In genomic region chr12:57146925-57147640, GRCh38 we compare ENCODE assay signal across 1 cellular context.
TF ChIP-seq lines count a peak whose summit lies in the region.

LRP1-AS (minus strand) TSS chr12:57147619.

TF ChIP-seq in HepG2, 621 proteins besides CTCF, POLR2A, EP300 and RAD21 (continued from another document and continues in another):
- TF ChIP-seq, protein P1, sequence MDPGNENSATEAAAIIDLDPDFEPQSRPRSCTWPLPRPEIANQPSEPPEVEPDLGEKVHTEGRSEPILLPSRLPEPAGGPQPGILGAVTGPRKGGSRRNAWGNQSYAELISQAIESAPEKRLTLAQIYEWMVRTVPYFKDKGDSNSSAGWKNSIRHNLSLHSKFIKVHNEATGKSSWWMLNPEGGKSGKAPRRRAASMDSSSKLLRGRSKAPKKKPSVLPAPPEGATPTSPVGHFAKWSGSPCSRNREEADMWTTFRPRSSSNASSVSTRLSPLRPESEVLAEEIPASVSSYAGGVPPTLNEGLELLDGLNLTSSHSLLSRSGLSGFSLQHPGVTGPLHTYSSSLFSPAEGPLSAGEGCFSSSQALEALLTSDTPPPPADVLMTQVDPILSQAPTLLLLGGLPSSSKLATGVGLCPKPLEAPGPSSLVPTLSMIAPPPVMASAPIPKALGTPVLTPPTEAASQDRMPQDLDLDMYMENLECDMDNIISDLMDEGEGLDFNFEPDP (CRISPR knock-in tag; conservative IDR thresholded peaks at IDR 0.05): no peak
- TF ChIP-seq SAP130 (CRISPR knock-in tag; IDR thresholded peaks at IDR 0.05; ENCODE audit: low read depth): peak; percentile 57
- TF ChIP-seq GTF2F1 (IDR thresholded peaks at IDR 0.05; ENCODE audit: low read length): no peak
- no peak for TF ChIP-seq PHF8 (CRISPR knock-in tag; IDR thresholded peaks at IDR 0.05)
- TF ChIP-seq TAF15 (IDR thresholded peaks at IDR 0.05; ENCODE audit: low read depth, low read length, poor library complexity, severe bottlenecking): no peak
- no peak for TF ChIP-seq RFXAP (CRISPR knock-in tag; IDR thresholded peaks at IDR 0.05; ENCODE audit: borderline replicate concordance)
- no peak for TF ChIP-seq MEF2D (CRISPR knock-in tag; IDR thresholded peaks at IDR 0.05)
- TF ChIP-seq ZNF790 (CRISPR knock-in tag; IDR thresholded peaks at IDR 0.05; ENCODE audit: borderline replicate concordance): no peak
- no peak for TF ChIP-seq KDM4B (CRISPR knock-in tag; IDR thresholded peaks at IDR 0.05)
- TF ChIP-seq, protein P2, sequence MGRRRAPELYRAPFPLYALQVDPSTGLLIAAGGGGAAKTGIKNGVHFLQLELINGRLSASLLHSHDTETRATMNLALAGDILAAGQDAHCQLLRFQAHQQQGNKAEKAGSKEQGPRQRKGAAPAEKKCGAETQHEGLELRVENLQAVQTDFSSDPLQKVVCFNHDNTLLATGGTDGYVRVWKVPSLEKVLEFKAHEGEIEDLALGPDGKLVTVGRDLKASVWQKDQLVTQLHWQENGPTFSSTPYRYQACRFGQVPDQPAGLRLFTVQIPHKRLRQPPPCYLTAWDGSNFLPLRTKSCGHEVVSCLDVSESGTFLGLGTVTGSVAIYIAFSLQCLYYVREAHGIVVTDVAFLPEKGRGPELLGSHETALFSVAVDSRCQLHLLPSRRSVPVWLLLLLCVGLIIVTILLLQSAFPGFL (CRISPR knock-in tag; IDR thresholded peaks at IDR 0.05): no peak
- TF ChIP-seq ZNF142 (CRISPR knock-in tag; IDR thresholded peaks at IDR 0.05): no peak
- TF ChIP-seq JUNB (CRISPR knock-in tag; IDR thresholded peaks at IDR 0.05; ENCODE audit: borderline replicate concordance): no peak
- TF ChIP-seq, protein P3, sequence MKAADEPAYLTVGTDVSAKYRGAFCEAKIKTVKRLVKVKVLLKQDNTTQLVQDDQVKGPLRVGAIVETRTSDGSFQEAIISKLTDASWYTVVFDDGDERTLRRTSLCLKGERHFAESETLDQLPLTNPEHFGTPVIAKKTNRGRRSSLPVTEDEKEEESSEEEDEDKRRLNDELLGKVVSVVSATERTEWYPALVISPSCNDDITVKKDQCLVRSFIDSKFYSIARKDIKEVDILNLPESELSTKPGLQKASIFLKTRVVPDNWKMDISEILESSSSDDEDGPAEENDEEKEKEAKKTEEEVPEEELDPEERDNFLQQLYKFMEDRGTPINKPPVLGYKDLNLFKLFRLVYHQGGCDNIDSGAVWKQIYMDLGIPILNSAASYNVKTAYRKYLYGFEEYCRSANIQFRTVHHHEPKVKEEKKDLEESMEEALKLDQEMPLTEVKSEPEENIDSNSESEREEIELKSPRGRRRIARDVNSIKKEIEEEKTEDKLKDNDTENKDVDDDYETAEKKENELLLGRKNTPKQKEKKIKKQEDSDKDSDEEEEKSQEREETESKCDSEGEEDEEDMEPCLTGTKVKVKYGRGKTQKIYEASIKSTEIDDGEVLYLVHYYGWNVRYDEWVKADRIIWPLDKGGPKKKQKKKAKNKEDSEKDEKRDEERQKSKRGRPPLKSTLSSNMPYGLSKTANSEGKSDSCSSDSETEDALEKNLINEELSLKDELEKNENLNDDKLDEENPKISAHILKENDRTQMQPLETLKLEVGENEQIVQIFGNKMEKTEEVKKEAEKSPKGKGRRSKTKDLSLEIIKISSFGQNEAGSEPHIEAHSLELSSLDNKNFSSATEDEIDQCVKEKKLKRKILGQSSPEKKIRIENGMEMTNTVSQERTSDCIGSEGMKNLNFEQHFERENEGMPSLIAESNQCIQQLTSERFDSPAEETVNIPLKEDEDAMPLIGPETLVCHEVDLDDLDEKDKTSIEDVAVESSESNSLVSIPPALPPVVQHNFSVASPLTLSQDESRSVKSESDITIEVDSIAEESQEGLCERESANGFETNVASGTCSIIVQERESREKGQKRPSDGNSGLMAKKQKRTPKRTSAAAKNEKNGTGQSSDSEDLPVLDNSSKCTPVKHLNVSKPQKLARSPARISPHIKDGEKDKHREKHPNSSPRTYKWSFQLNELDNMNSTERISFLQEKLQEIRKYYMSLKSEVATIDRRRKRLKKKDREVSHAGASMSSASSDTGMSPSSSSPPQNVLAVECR (CRISPR knock-in tag; IDR thresholded peaks at IDR 0.05; ENCODE audit: borderline replicate concordance): peak; percentile 44; the same call in 1 of the 2 replicates
- no peak for TF ChIP-seq NFIB (CRISPR knock-in tag; IDR thresholded peaks at IDR 0.05; ENCODE audit: borderline replicate concordance)
- TF ChIP-seq ZNF317 (CRISPR knock-in tag; IDR thresholded peaks at IDR 0.05): no peak
- no peak for TF ChIP-seq SRSF9 (IDR thresholded peaks at IDR 0.05; ENCODE audit: borderline replicate concordance, insufficient read depth, low read depth, low read length, poor library complexity, severe bottlenecking)
- TF ChIP-seq, protein P4, sequence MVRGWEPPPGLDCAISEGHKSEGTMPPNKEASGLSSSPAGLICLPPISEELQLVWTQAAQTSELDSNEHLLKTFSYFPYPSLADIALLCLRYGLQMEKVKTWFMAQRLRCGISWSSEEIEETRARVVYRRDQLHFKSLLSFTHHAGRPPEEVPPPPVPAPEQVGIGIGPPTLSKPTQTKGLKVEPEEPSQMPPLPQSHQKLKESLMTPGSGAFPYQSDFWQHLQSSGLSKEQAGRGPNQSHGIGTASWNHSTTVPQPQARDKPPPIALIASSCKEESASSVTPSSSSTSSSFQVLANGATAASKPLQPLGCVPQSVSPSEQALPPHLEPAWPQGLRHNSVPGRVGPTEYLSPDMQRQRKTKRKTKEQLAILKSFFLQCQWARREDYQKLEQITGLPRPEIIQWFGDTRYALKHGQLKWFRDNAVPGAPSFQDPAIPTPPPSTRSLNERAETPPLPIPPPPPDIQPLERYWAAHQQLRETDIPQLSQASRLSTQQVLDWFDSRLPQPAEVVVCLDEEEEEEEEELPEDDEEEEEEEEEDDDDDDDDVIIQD (CRISPR knock-in tag; IDR thresholded peaks at IDR 0.05; ENCODE audit: low read depth): no peak
- TF ChIP-seq, protein P5, sequence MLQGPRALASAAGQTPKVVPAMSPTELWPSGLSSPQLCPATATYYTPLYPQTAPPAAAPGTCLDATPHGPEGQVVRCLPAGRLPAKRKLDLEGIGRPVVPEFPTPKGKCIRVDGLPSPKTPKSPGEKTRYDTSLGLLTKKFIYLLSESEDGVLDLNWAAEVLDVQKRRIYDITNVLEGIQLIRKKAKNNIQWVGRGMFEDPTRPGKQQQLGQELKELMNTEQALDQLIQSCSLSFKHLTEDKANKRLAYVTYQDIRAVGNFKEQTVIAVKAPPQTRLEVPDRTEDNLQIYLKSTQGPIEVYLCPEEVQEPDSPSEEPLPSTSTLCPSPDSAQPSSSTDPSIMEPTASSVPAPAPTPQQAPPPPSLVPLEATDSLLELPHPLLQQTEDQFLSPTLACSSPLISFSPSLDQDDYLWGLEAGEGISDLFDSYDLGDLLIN (CRISPR knock-in tag; IDR thresholded peaks at IDR 0.05; ENCODE audit: borderline replicate concordance): no peak
- TF ChIP-seq XRCC5 (optimal IDR thresholded peaks at IDR 0.05; ENCODE audit: low read length): no peak
- TF ChIP-seq MAF1 (CRISPR knock-in tag; IDR thresholded peaks at IDR 0.05; ENCODE audit: borderline replicate concordance): no peak
- no peak for TF ChIP-seq PBX3 (CRISPR knock-in tag; IDR thresholded peaks at IDR 0.05; ENCODE audit: borderline replicate concordance)
- no peak for TF ChIP-seq ZNF749 (CRISPR knock-in tag; IDR thresholded peaks at IDR 0.05; ENCODE audit: borderline replicate concordance)
- TF ChIP-seq ZNF891 (CRISPR knock-in tag; IDR thresholded peaks at IDR 0.05): no peak
- no peak for TF ChIP-seq ZSCAN20 (CRISPR knock-in tag; IDR thresholded peaks at IDR 0.05; ENCODE audit: borderline replicate concordance)
- no peak for TF ChIP-seq ZBTB3 (CRISPR knock-in tag; IDR thresholded peaks at IDR 0.05; ENCODE audit: borderline replicate concordance, low read depth)
- no peak for TF ChIP-seq ZNF326 (CRISPR knock-in tag; IDR thresholded peaks at IDR 0.05; ENCODE audit: borderline replicate concordance)
- peak; percentile 71; the same call in 1 of the 2 replicates for TF ChIP-seq RXRA (CRISPR knock-in tag; IDR thresholded peaks at IDR 0.05)
- no peak for TF ChIP-seq SUZ12 (IDR thresholded peaks at IDR 0.05; ENCODE audit: low read depth, low read length)
- no peak; the same call in 1 of the 2 replicates for TF ChIP-seq ZMAT3 (CRISPR knock-in tag; conservative IDR thresholded peaks at IDR 0.05)
- peak; percentile 53 for TF ChIP-seq FOSL2 (CRISPR knock-in tag; IDR thresholded peaks at IDR 0.05)
- TF ChIP-seq ZNF607 (CRISPR knock-in tag; IDR thresholded peaks at IDR 0.05; ENCODE audit: borderline replicate concordance): no peak
- TF ChIP-seq MTF1 (CRISPR knock-in tag; IDR thresholded peaks at IDR 0.05): no peak
- TF ChIP-seq ZNF567 (CRISPR knock-in tag; IDR thresholded peaks at IDR 0.05; ENCODE audit: borderline replicate concordance): no peak
- no peak for TF ChIP-seq ZNF232 (CRISPR knock-in tag; IDR thresholded peaks at IDR 0.05; ENCODE audit: borderline replicate concordance)
- no peak for TF ChIP-seq ZBTB38 (CRISPR knock-in tag; IDR thresholded peaks at IDR 0.05)
- no peak for TF ChIP-seq ZBTB46 (CRISPR knock-in tag; IDR thresholded peaks at IDR 0.05; ENCODE audit: borderline replicate concordance)
- TF ChIP-seq ZNF296 (CRISPR knock-in tag; conservative IDR thresholded peaks at IDR 0.05): no peak
- no peak for TF ChIP-seq ZNF225 (CRISPR knock-in tag; IDR thresholded peaks at IDR 0.05)
- no peak for TF ChIP-seq ZNF484 (CRISPR knock-in tag; IDR thresholded peaks at IDR 0.05; ENCODE audit: borderline replicate concordance, low read depth)
- no peak for TF ChIP-seq ZNF282 (IDR thresholded peaks at IDR 0.05; ENCODE audit: partially characterized antibody)
- TF ChIP-seq HOXA5 (CRISPR knock-in tag; IDR thresholded peaks at IDR 0.05): no peak
- peak; percentile 85 for TF ChIP-seq HDAC2 (CRISPR knock-in tag; IDR thresholded peaks at IDR 0.05)
- no peak for TF ChIP-seq TOE1 (CRISPR knock-in tag; IDR thresholded peaks at IDR 0.05)
- TF ChIP-seq, protein P6, sequence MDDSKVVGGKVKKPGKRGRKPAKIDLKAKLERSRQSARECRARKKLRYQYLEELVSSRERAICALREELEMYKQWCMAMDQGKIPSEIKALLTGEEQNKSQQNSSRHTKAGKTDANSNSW (CRISPR knock-in tag; IDR thresholded peaks at IDR 0.05; ENCODE audit: borderline replicate concordance): no peak
- TF ChIP-seq RFX1 (IDR thresholded peaks at IDR 0.05): no peak
